ENCODE assay signal across 16 cellular contexts in the genomic region with DNA sequence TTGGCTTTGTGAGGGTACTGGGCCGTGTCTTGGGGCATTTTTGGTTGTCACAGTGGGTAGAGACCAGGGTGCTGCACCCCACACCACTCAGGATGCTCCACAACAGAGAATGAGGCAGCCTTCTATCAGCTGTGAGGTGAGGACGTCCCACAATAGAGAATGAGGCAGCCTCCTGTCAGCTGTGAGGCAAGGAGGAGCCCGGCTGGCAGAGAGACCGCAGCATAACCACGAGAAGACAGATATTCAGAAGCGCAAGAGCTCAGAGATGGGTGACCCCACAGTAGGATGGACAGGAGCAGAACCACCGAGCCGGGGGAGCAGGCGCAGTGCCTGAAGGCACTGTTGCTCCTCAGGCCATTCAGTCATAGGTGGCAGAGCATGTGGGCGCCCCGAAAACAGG. TPM values are rescaled to one million over a fixed set of nuclear protein-coding genes. Genes with fewer than 3 reads are reported as not detected.
DNase-seq lines count a peak whose midpoint lies in the region; ATAC-seq and TF ChIP-seq lines count a peak whose summit lies in the region.
"Had no signal": no experiment of that assay in that cellular context is flagged by ENCODE, and none has a peak within 500 bp of the region (broad histone marks: within the 10 kb centered on the region; RNA-seq: fewer than 3 reads in every experiment).

No MANE protein-coding gene starts in this region.

- H3K9ac ChIP-seq in BLaER1, result peak overlapping the region; percentile 44; the same call in 1 of the 2 replicates
- H3K9ac ChIP-seq in BLaER1 treated with 17β-estradiol and CSF1 and Interleukin-3, amounts not matched to agents 10 nM and 100 nM, result peak overlapping the region in 7 of 11 experiments; percentile 11 to 57 (median 39); a peak in 9 of 22 replicates
- no peak overlapping the region for H3K9ac ChIP-seq in neural progenitor cell
- H3K9ac ChIP-seq: GM23248 had no signal

- H3K27ac ChIP-seq in BLaER1 (peak overlapping the region; percentile 76), neural progenitor cell (no peak overlapping the region), right cardiac atrium (ENCODE audit: low read length) (no peak overlapping the region)
- peak overlapping the region in 3 of 11 experiments; percentile 28 to 61 (median 36); a peak in 2 of 22 replicates for H3K27ac ChIP-seq in BLaER1 treated with 17β-estradiol and CSF1 and Interleukin-3, amounts not matched to agents 10 nM and 100 nM
- H3K27ac ChIP-seq: GM23248, HL-60 had no signal

- peaks cover 23% of the 10 kb centered on the region for H3K36me3 Mint-ChIP-seq in central memory CD8-positive, alpha-beta T cell (ENCODE audit: insufficient read depth)
- H3K36me3 Mint-ChIP-seq in neural progenitor cell, result peaks cover 21% of the 10 kb centered on the region

- H3F3A ChIP-seq in neural progenitor cell (ENCODE audit: low read depth), result no peaks in the 10 kb centered on the region

- intact Hi-C loops in right cardiac atrium (cut with DNase I), result no loop called here

- H3K9me3 Mint-ChIP-seq in central memory CD8-positive, alpha-beta T cell, result no peaks in the 10 kb centered on the region
- no peaks in the 10 kb centered on the region for H3K9me3 Mint-ChIP-seq in neural progenitor cell
- H3K9me3 Mint-ChIP-seq: CD4-positive, alpha-beta T cell had no signal

- WGBS in right cardiac atrium, result 96% methylated on average over 11 of the region's 11 CpGs

- H3K27me3 Mint-ChIP-seq in central memory CD8-positive, alpha-beta T cell, result no peaks in the 10 kb centered on the region
- peaks cover 2% of the 10 kb centered on the region for H3K27me3 Mint-ChIP-seq in neural progenitor cell (ENCODE audit: insufficient read depth, low read depth)
- H3K27me3 Mint-ChIP-seq: CD4-positive, alpha-beta T cell had no signal

- H3K4me2 ChIP-seq in BLaER1 (peak overlapping the region; percentile 87), neural progenitor cell (no peak overlapping the region)
- H3K4me2 ChIP-seq in BLaER1 treated with 17β-estradiol and CSF1 and Interleukin-3, amounts not matched to agents 10 nM and 100 nM, result peak overlapping the region; percentile 79 to 96 (median 89); a peak in 20 of 22 replicates

- no peak overlapping the region for H2AFZ ChIP-seq in neural progenitor cell (replicated peaks)
- H2AFZ ChIP-seq: GM23248 had no signal

- H3K27me3 ChIP-seq in BLaER1 (no peaks in the 10 kb centered on the region), neural progenitor cell (no peaks in the 10 kb centered on the region), right cardiac atrium (ENCODE audit: control insufficient read depth, insufficient read depth) (no peaks in the 10 kb centered on the region)
- no peaks in the 10 kb centered on the region for H3K27me3 ChIP-seq in BLaER1 treated with 17β-estradiol and CSF1 and Interleukin-3, amounts not matched to agents 10 nM and 100 nM

- H3K79me2 ChIP-seq in neural progenitor cell (ENCODE audit: low read depth), result no peaks in the 10 kb centered on the region

- H3K4me1 ChIP-seq in BLaER1 (peaks cover 93% of the 10 kb centered on the region), neural progenitor cell (no peaks in the 10 kb centered on the region), right cardiac atrium (ENCODE audit: control insufficient read depth, insufficient read depth, low read length) (no peaks in the 10 kb centered on the region)
- H3K4me1 ChIP-seq in BLaER1 treated with 17β-estradiol and CSF1 and Interleukin-3, amounts not matched to agents 10 nM and 100 nM, result peaks cover 76 to 92% (median 88%) of the 10 kb centered on the region in 10 experiments

- H4K20me1 ChIP-seq in BLaER1, result peaks cover 89% of the 10 kb centered on the region
- peaks cover 80 to 100% (median 97%) of the 10 kb centered on the region in 11 experiments for H4K20me1 ChIP-seq in BLaER1 treated with 17β-estradiol and CSF1 and Interleukin-3, amounts not matched to agents 10 nM and 100 nM
- peaks cover 8% of the 10 kb centered on the region for H4K20me1 ChIP-seq in neural progenitor cell (ENCODE audit: low read depth)

- DNase-seq in central memory CD8-positive, alpha-beta T cell (ENCODE audit: low spot score in 2 of 2), result no peak
- DNase-seq in neural progenitor cell (ENCODE audit: low spot score), result no peak
- no peak for DNase-seq in right cardiac atrium
- DNase-seq: AML-193; C1 segment of cervical spinal cord; CD4-positive, alpha-beta T cell; DMS79; GM23248 had no signal

- no peak for ATAC-seq in central memory CD8-positive, alpha-beta T cell (replicated peaks; ENCODE audit: extremely low read depth, poor library complexity, severe bottlenecking)
- no peak for ATAC-seq in GM18861 (IDR thresholded peaks at IDR 0.05; ENCODE audit: unreplicated experiment)
- ATAC-seq in HG02588 (IDR thresholded peaks at IDR 0.05; ENCODE audit: unreplicated experiment), result no peak
- no peak for ATAC-seq in right cardiac atrium
- ATAC-seq: GM12878, HCT116, K562 had no signal

- peak overlapping the region; percentile 82 for H3K27ac Mint-ChIP-seq in central memory CD8-positive, alpha-beta T cell (ENCODE audit: low read depth)
- peak overlapping the region; percentile 80 for H3K27ac Mint-ChIP-seq in neural progenitor cell
- H3K27ac Mint-ChIP-seq: CD4-positive, alpha-beta T cell had no signal

- peaks cover 37% of the 10 kb centered on the region for H3K4me1 Mint-ChIP-seq in central memory CD8-positive, alpha-beta T cell
- H3K4me1 Mint-ChIP-seq in neural progenitor cell, result peaks cover 7% of the 10 kb centered on the region

- H3K36me3 ChIP-seq in BLaER1, result peaks cover 52% of the 10 kb centered on the region
- peaks cover 36 to 95% (median 56%) of the 10 kb centered on the region in 11 experiments for H3K36me3 ChIP-seq in BLaER1 treated with 17β-estradiol and CSF1 and Interleukin-3, amounts not matched to agents 10 nM and 100 nM
- no peaks in the 10 kb centered on the region for H3K36me3 ChIP-seq in neural progenitor cell

- no peak overlapping the region for H3K4me3 Mint-ChIP-seq in central memory CD8-positive, alpha-beta T cell
- H3K4me3 Mint-ChIP-seq in neural progenitor cell, result no peak overlapping the region
- H3K4me3 Mint-ChIP-seq: CD4-positive, alpha-beta T cell had no signal

- no peak for TF ChIP-seq CTCF in neural progenitor cell (IDR thresholded peaks at IDR 0.05)

- peak overlapping the region; percentile 20; the same call in 1 of the 2 replicates for H3K4me3 ChIP-seq in BLaER1
- no peak overlapping the region for H3K4me3 ChIP-seq in BLaER1 treated with 17β-estradiol and CSF1 and Interleukin-3, amounts not matched to agents 10 nM and 100 nM
- no peak overlapping the region for H3K4me3 ChIP-seq in neural progenitor cell
- H3K4me3 ChIP-seq in right cardiac atrium (ENCODE audit: low read length), result no peak overlapping the region
- H3K4me3 ChIP-seq: GM12878, GM23248, K562 had no signal

- H3K9me3 ChIP-seq in BLaER1 (no peaks in the 10 kb centered on the region), neural progenitor cell (ENCODE audit: low read depth) (no peaks in the 10 kb centered on the region), right cardiac atrium (ENCODE audit: control insufficient read depth, low read length) (no peaks in the 10 kb centered on the region)
- H3K9me3 ChIP-seq in BLaER1 treated with 17β-estradiol and CSF1 and Interleukin-3, amounts not matched to agents 10 nM and 100 nM (replicated peaks in 1 of 11), result no peaks in the 10 kb centered on the region

RNA-seq across cellular contexts. Expression of a gene that starts 47.6 kb away (rescaled TPM):
- 50.4 and 67.5 TPM in 2 replicates for total RNA-seq in neural progenitor cell (ENCODE audit: low replicate concordance)
- total RNA-seq in right cardiac atrium, result 10 to 100 TPM; 45.8 to 55.0 (median 51.9) TPM
- 22.4 TPM for polyA plus RNA-seq in right cardiac atrium
